Comparison of ENCODE assay signal across 3 cellular contexts in the genomic region with DNA sequence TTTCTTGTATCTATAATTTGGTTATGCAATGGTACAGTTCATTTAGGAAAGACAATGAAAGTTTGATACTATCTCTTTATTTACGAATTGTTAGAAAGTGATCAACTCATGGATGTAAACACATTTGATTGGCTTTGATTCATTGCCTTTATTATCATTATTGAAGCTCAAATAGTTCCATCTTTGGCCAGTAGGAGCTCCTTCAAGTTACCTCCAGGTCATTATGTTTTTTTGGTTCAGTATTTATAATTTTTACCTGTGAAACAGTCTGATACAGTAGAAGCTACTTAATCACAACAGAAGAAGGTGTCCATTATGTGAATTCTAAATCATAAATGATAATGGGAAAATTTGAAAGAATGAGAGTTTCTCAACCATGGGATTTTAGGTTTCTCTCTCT.
TF ChIP-seq lines count a peak whose summit lies in the region.

No MANE protein-coding gene starts in this region.

TF ChIP-seq in SK-N-SH, 30 proteins besides CTCF, POLR2A, EP300 and RAD21 (continued from another document):
- TF ChIP-seq, protein P1, sequence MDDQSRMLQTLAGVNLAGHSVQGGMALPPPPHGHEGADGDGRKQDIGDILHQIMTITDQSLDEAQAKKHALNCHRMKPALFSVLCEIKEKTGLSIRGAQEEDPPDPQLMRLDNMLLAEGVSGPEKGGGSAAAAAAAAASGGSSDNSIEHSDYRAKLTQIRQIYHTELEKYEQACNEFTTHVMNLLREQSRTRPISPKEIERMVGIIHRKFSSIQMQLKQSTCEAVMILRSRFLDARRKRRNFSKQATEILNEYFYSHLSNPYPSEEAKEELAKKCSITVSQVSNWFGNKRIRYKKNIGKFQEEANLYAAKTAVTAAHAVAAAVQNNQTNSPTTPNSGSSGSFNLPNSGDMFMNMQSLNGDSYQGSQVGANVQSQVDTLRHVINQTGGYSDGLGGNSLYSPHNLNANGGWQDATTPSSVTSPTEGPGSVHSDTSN (IDR thresholded peaks at IDR 0.05): no peak
- TF ChIP-seq NRF1 (IDR thresholded peaks at IDR 0.05; ENCODE audit: low read depth, low read length): no peak
- TF ChIP-seq, protein P2, sequence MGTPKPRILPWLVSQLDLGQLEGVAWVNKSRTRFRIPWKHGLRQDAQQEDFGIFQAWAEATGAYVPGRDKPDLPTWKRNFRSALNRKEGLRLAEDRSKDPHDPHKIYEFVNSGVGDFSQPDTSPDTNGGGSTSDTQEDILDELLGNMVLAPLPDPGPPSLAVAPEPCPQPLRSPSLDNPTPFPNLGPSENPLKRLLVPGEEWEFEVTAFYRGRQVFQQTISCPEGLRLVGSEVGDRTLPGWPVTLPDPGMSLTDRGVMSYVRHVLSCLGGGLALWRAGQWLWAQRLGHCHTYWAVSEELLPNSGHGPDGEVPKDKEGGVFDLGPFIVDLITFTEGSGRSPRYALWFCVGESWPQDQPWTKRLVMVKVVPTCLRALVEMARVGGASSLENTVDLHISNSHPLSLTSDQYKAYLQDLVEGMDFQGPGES (IDR thresholded peaks at IDR 0.05; ENCODE audit: low read depth, low read length): no peak

TF ChIP-seq in SK-N-SH treated with all-trans-retinoic acid at 6 μM for 48 hours, 23 proteins besides CTCF, POLR2A, EP300 and RAD21 (continued from another document):
- TF ChIP-seq, protein P3, sequence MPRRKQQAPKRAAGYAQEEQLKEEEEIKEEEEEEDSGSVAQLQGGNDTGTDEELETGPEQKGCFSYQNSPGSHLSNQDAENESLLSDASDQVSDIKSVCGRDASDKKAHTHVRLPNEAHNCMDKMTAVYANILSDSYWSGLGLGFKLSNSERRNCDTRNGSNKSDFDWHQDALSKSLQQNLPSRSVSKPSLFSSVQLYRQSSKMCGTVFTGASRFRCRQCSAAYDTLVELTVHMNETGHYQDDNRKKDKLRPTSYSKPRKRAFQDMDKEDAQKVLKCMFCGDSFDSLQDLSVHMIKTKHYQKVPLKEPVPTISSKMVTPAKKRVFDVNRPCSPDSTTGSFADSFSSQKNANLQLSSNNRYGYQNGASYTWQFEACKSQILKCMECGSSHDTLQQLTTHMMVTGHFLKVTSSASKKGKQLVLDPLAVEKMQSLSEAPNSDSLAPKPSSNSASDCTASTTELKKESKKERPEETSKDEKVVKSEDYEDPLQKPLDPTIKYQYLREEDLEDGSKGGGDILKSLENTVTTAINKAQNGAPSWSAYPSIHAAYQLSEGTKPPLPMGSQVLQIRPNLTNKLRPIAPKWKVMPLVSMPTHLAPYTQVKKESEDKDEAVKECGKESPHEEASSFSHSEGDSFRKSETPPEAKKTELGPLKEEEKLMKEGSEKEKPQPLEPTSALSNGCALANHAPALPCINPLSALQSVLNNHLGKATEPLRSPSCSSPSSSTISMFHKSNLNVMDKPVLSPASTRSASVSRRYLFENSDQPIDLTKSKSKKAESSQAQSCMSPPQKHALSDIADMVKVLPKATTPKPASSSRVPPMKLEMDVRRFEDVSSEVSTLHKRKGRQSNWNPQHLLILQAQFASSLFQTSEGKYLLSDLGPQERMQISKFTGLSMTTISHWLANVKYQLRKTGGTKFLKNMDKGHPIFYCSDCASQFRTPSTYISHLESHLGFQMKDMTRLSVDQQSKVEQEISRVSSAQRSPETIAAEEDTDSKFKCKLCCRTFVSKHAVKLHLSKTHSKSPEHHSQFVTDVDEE (CRISPR knock-in tag; IDR thresholded peaks at IDR 0.05): no peak
- TF ChIP-seq ZNF8 (CRISPR knock-in tag; IDR thresholded peaks at IDR 0.05): no peak
- TF ChIP-seq OSR1 (CRISPR knock-in tag; IDR thresholded peaks at IDR 0.05): no peak
- no peak for TF ChIP-seq BACH2 (CRISPR knock-in tag; IDR thresholded peaks at IDR 0.05; ENCODE audit: borderline replicate concordance)
- TF ChIP-seq, protein P4, sequence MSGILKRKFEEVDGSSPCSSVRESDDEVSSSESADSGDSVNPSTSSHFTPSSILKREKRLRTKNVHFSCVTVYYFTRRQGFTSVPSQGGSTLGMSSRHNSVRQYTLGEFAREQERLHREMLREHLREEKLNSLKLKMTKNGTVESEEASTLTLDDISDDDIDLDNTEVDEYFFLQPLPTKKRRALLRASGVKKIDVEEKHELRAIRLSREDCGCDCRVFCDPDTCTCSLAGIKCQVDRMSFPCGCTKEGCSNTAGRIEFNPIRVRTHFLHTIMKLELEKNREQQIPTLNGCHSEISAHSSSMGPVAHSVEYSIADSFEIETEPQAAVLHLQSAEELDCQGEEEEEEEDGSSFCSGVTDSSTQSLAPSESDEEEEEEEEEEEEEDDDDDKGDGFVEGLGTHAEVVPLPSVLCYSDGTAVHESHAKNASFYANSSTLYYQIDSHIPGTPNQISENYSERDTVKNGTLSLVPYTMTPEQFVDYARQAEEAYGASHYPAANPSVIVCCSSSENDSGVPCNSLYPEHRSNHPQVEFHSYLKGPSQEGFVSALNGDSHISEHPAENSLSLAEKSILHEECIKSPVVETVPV (CRISPR knock-in tag; IDR thresholded peaks at IDR 0.05): no peak
- TF ChIP-seq ISL1 (CRISPR knock-in tag; IDR thresholded peaks at IDR 0.05): no peak
- no peak for TF ChIP-seq SNAI2 (CRISPR knock-in tag; IDR thresholded peaks at IDR 0.05)
- TF ChIP-seq GLIS3 (CRISPR knock-in tag; IDR thresholded peaks at IDR 0.05): no peak
- TF ChIP-seq TCF4 (CRISPR knock-in tag; IDR thresholded peaks at IDR 0.05; ENCODE audit: borderline replicate concordance): no peak

TF ChIP-seq in WTC11, 78 proteins besides CTCF, POLR2A, EP300 and RAD21 (continued from another document):
- TF ChIP-seq, protein P5, sequence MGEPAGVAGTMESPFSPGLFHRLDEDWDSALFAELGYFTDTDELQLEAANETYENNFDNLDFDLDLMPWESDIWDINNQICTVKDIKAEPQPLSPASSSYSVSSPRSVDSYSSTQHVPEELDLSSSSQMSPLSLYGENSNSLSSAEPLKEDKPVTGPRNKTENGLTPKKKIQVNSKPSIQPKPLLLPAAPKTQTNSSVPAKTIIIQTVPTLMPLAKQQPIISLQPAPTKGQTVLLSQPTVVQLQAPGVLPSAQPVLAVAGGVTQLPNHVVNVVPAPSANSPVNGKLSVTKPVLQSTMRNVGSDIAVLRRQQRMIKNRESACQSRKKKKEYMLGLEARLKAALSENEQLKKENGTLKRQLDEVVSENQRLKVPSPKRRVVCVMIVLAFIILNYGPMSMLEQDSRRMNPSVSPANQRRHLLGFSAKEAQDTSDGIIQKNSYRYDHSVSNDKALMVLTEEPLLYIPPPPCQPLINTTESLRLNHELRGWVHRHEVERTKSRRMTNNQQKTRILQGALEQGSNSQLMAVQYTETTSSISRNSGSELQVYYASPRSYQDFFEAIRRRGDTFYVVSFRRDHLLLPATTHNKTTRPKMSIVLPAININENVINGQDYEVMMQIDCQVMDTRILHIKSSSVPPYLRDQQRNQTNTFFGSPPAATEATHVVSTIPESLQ (CRISPR knock-in tag; IDR thresholded peaks at IDR 0.05): no peak
- TF ChIP-seq, protein P6, sequence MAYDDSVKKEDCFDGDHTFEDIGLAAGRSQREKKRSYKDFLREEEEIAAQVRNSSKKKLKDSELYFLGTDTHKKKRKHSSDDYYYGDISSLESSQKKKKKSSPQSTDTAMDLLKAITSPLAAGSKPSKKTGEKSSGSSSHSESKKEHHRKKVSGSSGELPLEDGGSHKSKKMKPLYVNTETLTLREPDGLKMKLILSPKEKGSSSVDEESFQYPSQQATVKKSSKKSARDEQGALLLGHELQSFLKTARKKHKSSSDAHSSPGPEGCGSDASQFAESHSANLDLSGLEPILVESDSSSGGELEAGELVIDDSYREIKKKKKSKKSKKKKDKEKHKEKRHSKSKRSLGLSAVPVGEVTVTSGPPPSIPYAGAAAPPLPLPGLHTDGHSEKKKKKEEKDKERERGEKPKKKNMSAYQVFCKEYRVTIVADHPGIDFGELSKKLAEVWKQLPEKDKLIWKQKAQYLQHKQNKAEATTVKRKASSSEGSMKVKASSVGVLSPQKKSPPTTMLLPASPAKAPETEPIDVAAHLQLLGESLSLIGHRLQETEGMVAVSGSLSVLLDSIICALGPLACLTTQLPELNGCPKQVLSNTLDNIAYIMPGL (CRISPR knock-in tag; IDR thresholded peaks at IDR 0.05): no peak
- TF ChIP-seq ZNF423 (CRISPR knock-in tag; IDR thresholded peaks at IDR 0.05): no peak
- TF ChIP-seq HMGA2 (CRISPR knock-in tag; IDR thresholded peaks at IDR 0.05): no peak
- TF ChIP-seq, protein P7, sequence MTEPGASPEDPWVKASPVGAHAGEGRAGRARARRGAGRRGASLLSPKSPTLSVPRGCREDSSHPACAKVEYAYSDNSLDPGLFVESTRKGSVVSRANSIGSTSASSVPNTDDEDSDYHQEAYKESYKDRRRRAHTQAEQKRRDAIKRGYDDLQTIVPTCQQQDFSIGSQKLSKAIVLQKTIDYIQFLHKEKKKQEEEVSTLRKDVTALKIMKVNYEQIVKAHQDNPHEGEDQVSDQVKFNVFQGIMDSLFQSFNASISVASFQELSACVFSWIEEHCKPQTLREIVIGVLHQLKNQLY (CRISPR knock-in tag; IDR thresholded peaks at IDR 0.05): no peak
- no peak for TF ChIP-seq SMAD4 (CRISPR knock-in tag; IDR thresholded peaks at IDR 0.05)
- TF ChIP-seq NFE2L1 (CRISPR knock-in tag; IDR thresholded peaks at IDR 0.05): no peak
- TF ChIP-seq ZNF138 (CRISPR knock-in tag; conservative IDR thresholded peaks at IDR 0.05): no peak
- TF ChIP-seq, protein P8, sequence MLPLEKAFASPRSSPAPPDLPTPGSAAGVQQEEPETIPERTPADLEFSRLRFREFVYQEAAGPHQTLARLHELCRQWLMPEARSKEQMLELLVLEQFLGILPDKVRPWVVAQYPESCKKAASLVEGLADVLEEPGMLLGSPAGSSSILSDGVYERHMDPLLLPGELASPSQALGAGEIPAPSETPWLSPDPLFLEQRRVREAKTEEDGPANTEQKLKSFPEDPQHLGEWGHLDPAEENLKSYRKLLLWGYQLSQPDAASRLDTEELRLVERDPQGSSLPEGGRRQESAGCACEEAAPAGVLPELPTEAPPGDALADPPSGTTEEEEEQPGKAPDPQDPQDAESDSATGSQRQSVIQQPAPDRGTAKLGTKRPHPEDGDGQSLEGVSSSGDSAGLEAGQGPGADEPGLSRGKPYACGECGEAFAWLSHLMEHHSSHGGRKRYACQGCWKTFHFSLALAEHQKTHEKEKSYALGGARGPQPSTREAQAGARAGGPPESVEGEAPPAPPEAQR (CRISPR knock-in tag; IDR thresholded peaks at IDR 0.05): no peak
- TF ChIP-seq NFATC4 (CRISPR knock-in tag; IDR thresholded peaks at IDR 0.05): no peak
- TF ChIP-seq CBFB (CRISPR knock-in tag; IDR thresholded peaks at IDR 0.05; ENCODE audit: low read depth): no peak
- TF ChIP-seq ZNF416 (CRISPR knock-in tag; IDR thresholded peaks at IDR 0.05): no peak
- no peak for TF ChIP-seq FOXP1 (CRISPR knock-in tag; IDR thresholded peaks at IDR 0.05; ENCODE audit: borderline replicate concordance)
